20 cellular contexts compared by ENCODE assay signal in genomic region chr9:14962193-14962899, GRCh38. TPM values are rescaled to one million over a fixed set of nuclear protein-coding genes. Genes with fewer than 3 reads are reported as not detected.
DNase-seq lines count a peak whose midpoint lies in the region; ATAC-seq, FAIRE-seq and TF ChIP-seq lines count a peak whose summit lies in the region.
"Had no signal": no experiment of that assay in that cellular context is flagged by ENCODE, and none has a peak within 500 bp of the region (broad histone marks: within the 10 kb centered on the region; RNA-seq: fewer than 3 reads in every experiment).

No MANE protein-coding gene starts in this region.

- H3K4me3 ChIP-seq in bronchial epithelial cell (ENCODE audit: low read depth, low read length) = no peak overlapping the region
- H3K4me3 ChIP-seq: esophagus muscularis mucosa, sigmoid colon had no signal

- POLR2A ChIA-PET in activated CD8-positive, alpha-beta T cell treated with anti-CD3 and anti-CD28 coated beads, Interleukin-2, amount 10 ng/mL, durations not matched to agents 7 days and 5 days (lab: Charles Lee) = no interaction called here
- POLR2A ChIA-PET in activated CD8-positive, alpha-beta T cell treated with anti-CD3 and anti-CD28 coated beads for 36 hours (lab: Charles Lee) = no interaction called here
- POLR2A ChIA-PET in CD4-positive, alpha-beta T cell (lab: Charles Lee) = no interaction called here

- TF ChIP-seq CTCF in activated CD8-positive, alpha-beta T cell treated with anti-CD3 and anti-CD28 coated beads for 36 hours (IDR thresholded peaks at IDR 0.05) = no peak
- TF ChIP-seq CTCF in bronchial epithelial cell (IDR thresholded peaks at IDR 0.05; ENCODE audit: insufficient read depth, low read length, severe bottlenecking) (no peak), neural crest cell (conservative IDR thresholded peaks at IDR 0.05) (no peak)
- no peak for TF ChIP-seq CTCF in CD4-positive, alpha-beta T cell (IDR thresholded peaks at IDR 0.05)

- no peaks in the 10 kb centered on the region for H3K36me3 ChIP-seq in bronchial epithelial cell (ENCODE audit: control insufficient read depth, insufficient read depth, low read length)
- H3K36me3 ChIP-seq: esophagus muscularis mucosa, neutrophil, sigmoid colon had no signal

- no peaks in the 10 kb centered on the region for H3K9me3 Mint-ChIP-seq in activated CD8-positive, alpha-beta T cell treated with anti-CD3 and anti-CD28 coated beads, Interleukin-2, amount 10 ng/mL, durations not matched to agents 7 days and 5 days (ENCODE audit: insufficient read depth)
- H3K9me3 Mint-ChIP-seq in activated CD8-positive, alpha-beta T cell treated with anti-CD3 and anti-CD28 coated beads for 36 hours = no peaks in the 10 kb centered on the region
- H3K9me3 Mint-ChIP-seq in neural crest cell = no peaks in the 10 kb centered on the region
- no peaks in the 10 kb centered on the region for H3K9me3 Mint-ChIP-seq in CD4-positive, alpha-beta T cell
- H3K9me3 Mint-ChIP-seq: dendritic cell treated with granulocyte-macrophage colony-stimulating factor and Interleukin-4, amounts not matched to agents 40 ng/mL and 50 ng/mL, for 4 days had no signal

- FAIRE-seq in bronchial epithelial cell (lab: Jason Lieb, UNC) = no peak
- FAIRE-seq: astrocyte, urothelium cell line had no signal

- no peak for DNase-seq in activated CD8-positive, alpha-beta T cell treated with anti-CD3 and anti-CD28 coated beads, Interleukin-2, amount 10 ng/mL, durations not matched to agents 7 days and 5 days
- DNase-seq in activated CD8-positive, alpha-beta T cell treated with anti-CD3 and anti-CD28 coated beads for 36 hours = no peak
- peak; percentile 84 for DNase-seq in NCI-H2107 treated with DMSO at 0.1 percent for 48 hours (lab: John Stamatoyannopoulos, UW; ENCODE audit: unreplicated experiment)
- DNase-seq in bronchial epithelial cell (ENCODE audit: low read depth) = peak; percentile 4
- no peak for DNase-seq in neural crest cell (ENCODE audit: low read depth, low spot score)
- no peak for DNase-seq in central memory CD4-positive, alpha-beta T cell
- DNase-seq in CD4-positive, alpha-beta T cell = no peak
- DNase-seq: activated CD8-positive, alpha-beta memory T cell treated with anti-CD3 and anti-CD28 coated beads, Interleukin-2, amount 50 U/mL, for 4 hours; activated naive CD4-positive, alpha-beta T cell treated with Interleukin-2 at 50 U/mL for 16 hours; hippocampal formation; kidney glomerular epithelial cell; NCI-H1417; SHP77 treated with DMSO at 0.1 percent for 48 hours; sigmoid colon had no signal

- ATAC-seq in activated CD8-positive, alpha-beta T cell treated with anti-CD3 and anti-CD28 coated beads, Interleukin-2, amount 10 ng/mL, durations not matched to agents 7 days and 5 days = no peak
- ATAC-seq in activated CD8-positive, alpha-beta T cell treated with anti-CD3 and anti-CD28 coated beads for 36 hours = no peak
- no peak for ATAC-seq in SK-N-SH treated with all-trans-retinoic acid at 6 μM for 48 hours
- ATAC-seq in CD4-positive, alpha-beta T cell (ENCODE audit: poor library complexity) = no peak

- no peaks in the 10 kb centered on the region for H3K36me3 Mint-ChIP-seq in activated CD8-positive, alpha-beta T cell treated with anti-CD3 and anti-CD28 coated beads, Interleukin-2, amount 10 ng/mL, durations not matched to agents 7 days and 5 days (ENCODE audit: low read depth)
- no peaks in the 10 kb centered on the region for H3K36me3 Mint-ChIP-seq in activated CD8-positive, alpha-beta T cell treated with anti-CD3 and anti-CD28 coated beads for 36 hours (ENCODE audit: low read depth)
- no peaks in the 10 kb centered on the region for H3K36me3 Mint-ChIP-seq in neural crest cell (ENCODE audit: low read depth)
- H3K36me3 Mint-ChIP-seq in CD4-positive, alpha-beta T cell (ENCODE audit: low read depth) = no peaks in the 10 kb centered on the region

- no peaks in the 10 kb centered on the region for H3K9me3 ChIP-seq in CD4-positive, alpha-beta T cell (ENCODE audit: control insufficient read depth, low read length)
- H3K9me3 ChIP-seq: esophagus muscularis mucosa, neutrophil, sigmoid colon had no signal

- peaks cover 12% of the 10 kb centered on the region for H3K4me1 Mint-ChIP-seq in activated CD8-positive, alpha-beta T cell treated with anti-CD3 and anti-CD28 coated beads, Interleukin-2, amount 10 ng/mL, durations not matched to agents 7 days and 5 days (ENCODE audit: low read depth)
- H3K4me1 Mint-ChIP-seq in activated CD8-positive, alpha-beta T cell treated with anti-CD3 and anti-CD28 coated beads for 36 hours (ENCODE audit: low read depth) = peaks cover 10% of the 10 kb centered on the region
- H3K4me1 Mint-ChIP-seq in neural crest cell = peaks cover 19% of the 10 kb centered on the region
- no peaks in the 10 kb centered on the region for H3K4me1 Mint-ChIP-seq in CD4-positive, alpha-beta T cell (ENCODE audit: low read depth)

- H3K27ac ChIP-seq in CD4-positive, alpha-beta T cell (ENCODE audit: low read depth, low read length) = no peak overlapping the region
- H3K27ac ChIP-seq: esophagus muscularis mucosa, neutrophil, sigmoid colon had no signal

- no peaks in the 10 kb centered on the region for H3K27me3 ChIP-seq in bronchial epithelial cell (ENCODE audit: control insufficient read depth, insufficient read depth, low read length)
- H3K27me3 ChIP-seq in CD4-positive, alpha-beta T cell (ENCODE audit: control insufficient read depth, insufficient read depth, low read length) = no peaks in the 10 kb centered on the region
- H3K27me3 ChIP-seq: esophagus muscularis mucosa, neutrophil, sigmoid colon had no signal

- intact Hi-C loops in activated CD8-positive, alpha-beta T cell treated with anti-CD3 and anti-CD28 coated beads for 36 hours (cut with micrococcal nuclease) = no loop called here
- intact Hi-C loops in CD4-positive, alpha-beta T cell (cut with DNase I, micrococcal nuclease) = no loop called here

- H3K27me3 Mint-ChIP-seq in activated CD8-positive, alpha-beta T cell treated with anti-CD3 and anti-CD28 coated beads, Interleukin-2, amount 10 ng/mL, durations not matched to agents 7 days and 5 days (ENCODE audit: low read depth) = no peaks in the 10 kb centered on the region
- no peaks in the 10 kb centered on the region for H3K27me3 Mint-ChIP-seq in activated CD8-positive, alpha-beta T cell treated with anti-CD3 and anti-CD28 coated beads for 36 hours
- no peaks in the 10 kb centered on the region for H3K27me3 Mint-ChIP-seq in neural crest cell (ENCODE audit: low read depth)
- peaks cover 19% of the 10 kb centered on the region for H3K27me3 Mint-ChIP-seq in CD4-positive, alpha-beta T cell
- H3K27me3 Mint-ChIP-seq: dendritic cell treated with granulocyte-macrophage colony-stimulating factor and Interleukin-4, amounts not matched to agents 40 ng/mL and 50 ng/mL, for 4 days had no signal

- peak overlapping the region; percentile 6 for H3K27ac Mint-ChIP-seq in activated CD8-positive, alpha-beta T cell treated with anti-CD3 and anti-CD28 coated beads, Interleukin-2, amount 10 ng/mL, durations not matched to agents 7 days and 5 days
- H3K27ac Mint-ChIP-seq in activated CD8-positive, alpha-beta T cell treated with anti-CD3 and anti-CD28 coated beads for 36 hours = no peak overlapping the region
- H3K27ac Mint-ChIP-seq in neural crest cell (ENCODE audit: unreplicated experiment) = peak overlapping the region; percentile 85
- H3K27ac Mint-ChIP-seq in CD4-positive, alpha-beta T cell = no peak overlapping the region
- H3K27ac Mint-ChIP-seq: dendritic cell treated with granulocyte-macrophage colony-stimulating factor and Interleukin-4, amounts not matched to agents 40 ng/mL and 50 ng/mL, for 4 days had no signal

- no peak overlapping the region for H3K4me3 Mint-ChIP-seq in activated CD8-positive, alpha-beta T cell treated with anti-CD3 and anti-CD28 coated beads, Interleukin-2, amount 10 ng/mL, durations not matched to agents 7 days and 5 days
- no peak overlapping the region for H3K4me3 Mint-ChIP-seq in activated CD8-positive, alpha-beta T cell treated with anti-CD3 and anti-CD28 coated beads for 36 hours
- no peak overlapping the region for H3K4me3 Mint-ChIP-seq in neural crest cell
- no peak overlapping the region for H3K4me3 Mint-ChIP-seq in CD4-positive, alpha-beta T cell
- H3K4me3 Mint-ChIP-seq: dendritic cell treated with granulocyte-macrophage colony-stimulating factor and Interleukin-4, amounts not matched to agents 40 ng/mL and 50 ng/mL, for 4 days had no signal

- CTCF ChIA-PET in activated CD8-positive, alpha-beta T cell treated with anti-CD3 and anti-CD28 coated beads, Interleukin-2, amount 10 ng/mL, durations not matched to agents 7 days and 5 days (lab: Charles Lee) = no interaction called here
- CTCF ChIA-PET in activated CD8-positive, alpha-beta T cell treated with anti-CD3 and anti-CD28 coated beads for 36 hours (lab: Charles Lee) = no interaction called here
- CTCF ChIA-PET in CD4-positive, alpha-beta T cell (lab: Charles Lee) = no interaction called here

TF ChIP-seq in SK-N-SH treated with all-trans-retinoic acid at 6 μM for 48 hours, 23 proteins besides CTCF, POLR2A, EP300 and RAD21 (continues in another document):
- TF ChIP-seq ZC3H10 (CRISPR knock-in tag; IDR thresholded peaks at IDR 0.05) (no peak), CSDC2 (CRISPR knock-in tag; IDR thresholded peaks at IDR 0.05) (no peak), PPARA (CRISPR knock-in tag; IDR thresholded peaks at IDR 0.05; ENCODE audit: borderline replicate concordance) (no peak), GLIS3 (CRISPR knock-in tag; IDR thresholded peaks at IDR 0.05) (no peak), ZFP3 (CRISPR knock-in tag; IDR thresholded peaks at IDR 0.05) (no peak), PATZ1 (CRISPR knock-in tag; IDR thresholded peaks at IDR 0.05; ENCODE audit: borderline replicate concordance) (no peak), ZNF8 (CRISPR knock-in tag; IDR thresholded peaks at IDR 0.05) (no peak)

RNA-seq across cellular contexts. Expression of gene FREM1, which starts 52.1 kb away (rescaled TPM):
- total RNA-seq in activated CD8-positive, alpha-beta T cell treated with anti-CD3 and anti-CD28 coated beads, Interleukin-2, amount 10 ng/mL, durations not matched to agents 7 days and 5 days = not detected
- total RNA-seq in activated CD8-positive, alpha-beta T cell treated with anti-CD3 and anti-CD28 coated beads for 36 hours = not detected
- total RNA-seq in bronchial epithelial cell = under 0.01 TPM in 1 of 2 replicates, not detected in the other
- total RNA-seq in neural crest cell = 57.5 and 57.7 TPM in 2 replicates
- total RNA-seq in CD4-positive, alpha-beta T cell = under 1 TPM in 1 of 2 experiments, not detected in 1; 0.27 TPM

Comparison
In these comparisons a context has a peak if more than half of its experiments do, and no peak if none do; other contexts are left out.
1. H3K27ac Mint-ChIP-seq: peak in activated CD8-positive, alpha-beta T cell treated with anti-CD3 and anti-CD28 coated beads, Interleukin-2, amount 10 ng/mL, durations not matched to agents 7 days and 5 days (single experiment) and neural crest cell (single experiment); none in activated CD8-positive, alpha-beta T cell treated with anti-CD3 and anti-CD28 coated beads for 36 hours (single experiment) and CD4-positive, alpha-beta T cell (single experiment).
2. DNase-seq: peak in NCI-H2107 treated with DMSO at 0.1 percent for 48 hours (single experiment) and bronchial epithelial cell (single experiment); none in activated CD8-positive, alpha-beta T cell treated with anti-CD3 and anti-CD28 coated beads, Interleukin-2, amount 10 ng/mL, durations not matched to agents 7 days and 5 days (single experiment), activated CD8-positive, alpha-beta T cell treated with anti-CD3 and anti-CD28 coated beads for 36 hours (single experiment), neural crest cell (single experiment), central memory CD4-positive, alpha-beta T cell (single experiment) and CD4-positive, alpha-beta T cell (0 of 10).
3. RNA of gene FREM1, which starts 52.1 kb away (total RNA-seq): 57.5 to 57.7 TPM in neural crest cell; 0.27 TPM in CD4-positive, alpha-beta T cell, not detected in activated CD8-positive, alpha-beta T cell treated with anti-CD3 and anti-CD28 coated beads, Interleukin-2, amount 10 ng/mL, durations not matched to agents 7 days and 5 days, not detected in activated CD8-positive, alpha-beta T cell treated with anti-CD3 and anti-CD28 coated beads for 36 hours and under 0.01 TPM in bronchial epithelial cell; every median in the first group is over 10 times any median in the second.